16 cellular contexts compared by ENCODE assay signal in the genomic region with DNA sequence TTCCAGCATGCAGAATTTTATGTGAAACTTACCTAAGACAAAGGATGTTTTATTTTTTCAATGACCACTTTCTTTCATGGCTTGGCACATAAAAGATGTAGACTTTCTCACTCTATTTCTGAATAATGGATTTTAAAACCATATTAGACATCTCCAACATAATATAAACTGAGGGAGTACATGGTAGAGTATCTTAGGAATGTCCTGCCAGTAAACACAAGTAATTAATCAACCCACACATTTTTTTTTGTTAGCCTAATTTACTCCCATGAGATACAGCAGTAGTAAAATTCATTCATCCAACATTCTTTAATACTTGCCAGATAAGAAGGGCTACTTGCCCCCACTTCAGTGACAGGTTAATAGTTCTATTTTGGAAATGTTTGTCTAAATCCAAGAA.
DNase-seq lines count a peak whose midpoint lies in the region; ATAC-seq and TF ChIP-seq lines count a peak whose summit lies in the region.
"Had no signal": no experiment of that assay in that cellular context is flagged by ENCODE, and none has a peak within 500 bp of the region (broad histone marks: within the 10 kb centered on the region; RNA-seq: fewer than 3 reads in every experiment).

No MANE protein-coding gene starts in this region.

- no peak for TF ChIP-seq POLR2A in uterus (IDR thresholded peaks at IDR 0.05)

- H3K4me3 ChIP-seq in SK-N-SH (ENCODE audit: low read depth in 2 of 2, low read length in 1 of 2) (no peak overlapping the region), uterus (no peak overlapping the region)

- no peak for TF ChIP-seq EP300 in SK-N-SH (IDR thresholded peaks at IDR 0.05; ENCODE audit: borderline replicate concordance in 1 of 2, low read depth in 1 of 2, low read length in 1 of 2)

- no peak overlapping the region for H3K4me2 ChIP-seq in SK-N-SH

- TF ChIP-seq CTCF in SK-N-SH (IDR thresholded peaks at IDR 0.05) (no peak), uterus (IDR thresholded peaks at IDR 0.05) (no peak)

- DNase-seq in SK-N-SH (no peak), NCI-H226 (peak; percentile 12), cerebellar cortex (ENCODE audit: low spot score) (peak; percentile 6), uterus (no peak), hippocampal formation (lab: John Stamatoyannopoulos, UW) (no peak), head of caudate nucleus (no peak), putamen (ENCODE audit: low spot score) (no peak)
- DNase-seq: C1 segment of cervical spinal cord; CD4-positive, alpha-beta T cell; DMS79; GDM1; HCEC 1CT; HFFc6 had no signal

- no peak overlapping the region for H3K27ac ChIP-seq in SK-N-SH (ENCODE audit: low read depth in 2 of 2, low read length in 1 of 2)
- H3K27ac ChIP-seq in uterus, result peak overlapping the region; percentile 39 to 69
- H3K27ac ChIP-seq: 22Rv1, HL-60 had no signal

- H3K79me2 ChIP-seq in SK-N-SH (ENCODE audit: insufficient read depth), result no peaks in the 10 kb centered on the region

- no peaks in the 10 kb centered on the region for H4K20me1 ChIP-seq in SK-N-SH (ENCODE audit: insufficient read depth)

- H3K4me1 ChIP-seq in SK-N-SH (ENCODE audit: control insufficient read depth in 1 of 2, insufficient read depth in 2 of 2, low read depth in 1 of 2, low read length in 1 of 2) (peaks cover 0 to 5% of the 10 kb centered on the region in 2 experiments; a peak in 1 of 4 replicates), uterus (no peaks in the 10 kb centered on the region)

- POLR2A ChIA-PET in SK-N-SH (lab: Yijun Ruan, JAX), result no interaction called here

- no peak for TF ChIP-seq RAD21 in SK-N-SH (IDR thresholded peaks at IDR 0.05; ENCODE audit: low read length)

- H3K9me2 ChIP-seq in SK-N-SH, result 0 out of 2 replicates have a peak, but pooled peaks cover 3% of the 10 kb centered on the region

- H3K9ac ChIP-seq in SK-N-SH, result no peak overlapping the region

- no peak overlapping the region for H2AFZ ChIP-seq in SK-N-SH (ENCODE audit: low read depth)

- peaks cover 8% of the 10 kb centered on the region for H3F3A ChIP-seq in SK-N-SH (replicated peaks; ENCODE audit: insufficient read depth)

- intact Hi-C loops in uterus (cut with DNase I; ENCODE audit: low total_unique reads), result no loop called here
- intact Hi-C loops in head of caudate nucleus (cut with DNase I), result no loop called here

- H3K9me3 ChIP-seq in SK-N-SH (no peaks in the 10 kb centered on the region), uterus (no peaks in the 10 kb centered on the region)

- no peaks in the 10 kb centered on the region for H3K27me3 ChIP-seq in SK-N-SH (ENCODE audit: insufficient read depth)
- H3K27me3 ChIP-seq in uterus, result no peaks in the 10 kb centered on the region

- H3K36me3 ChIP-seq in SK-N-SH (replicated peaks in 1 of 2; ENCODE audit: control insufficient read depth in 1 of 2, insufficient read depth in 2 of 2, low read length in 1 of 2), result no peaks in the 10 kb centered on the region
- no peaks in the 10 kb centered on the region for H3K36me3 ChIP-seq in uterus

- no peak for ATAC-seq in SK-N-SH treated with all-trans-retinoic acid at 6 μM for 48 hours

- CTCF ChIA-PET in SK-N-SH (lab: Yijun Ruan, JAX), result no interaction called here

TF ChIP-seq in SK-N-SH treated with all-trans-retinoic acid at 6 μM for 48 hours, 23 proteins besides CTCF, POLR2A, EP300 and RAD21:
- TF ChIP-seq ZNF565 (CRISPR knock-in tag; conservative IDR thresholded peaks at IDR 0.05; ENCODE audit: low read depth) (no peak), PPARA (CRISPR knock-in tag; IDR thresholded peaks at IDR 0.05; ENCODE audit: borderline replicate concordance) (no peak), ZFP3 (CRISPR knock-in tag; IDR thresholded peaks at IDR 0.05) (no peak), ISL1 (CRISPR knock-in tag; IDR thresholded peaks at IDR 0.05) (peak; percentile 46; the same call in 1 of the 2 replicates), ESRRG (CRISPR knock-in tag; IDR thresholded peaks at IDR 0.05) (no peak)
- TF ChIP-seq, protein P1, sequence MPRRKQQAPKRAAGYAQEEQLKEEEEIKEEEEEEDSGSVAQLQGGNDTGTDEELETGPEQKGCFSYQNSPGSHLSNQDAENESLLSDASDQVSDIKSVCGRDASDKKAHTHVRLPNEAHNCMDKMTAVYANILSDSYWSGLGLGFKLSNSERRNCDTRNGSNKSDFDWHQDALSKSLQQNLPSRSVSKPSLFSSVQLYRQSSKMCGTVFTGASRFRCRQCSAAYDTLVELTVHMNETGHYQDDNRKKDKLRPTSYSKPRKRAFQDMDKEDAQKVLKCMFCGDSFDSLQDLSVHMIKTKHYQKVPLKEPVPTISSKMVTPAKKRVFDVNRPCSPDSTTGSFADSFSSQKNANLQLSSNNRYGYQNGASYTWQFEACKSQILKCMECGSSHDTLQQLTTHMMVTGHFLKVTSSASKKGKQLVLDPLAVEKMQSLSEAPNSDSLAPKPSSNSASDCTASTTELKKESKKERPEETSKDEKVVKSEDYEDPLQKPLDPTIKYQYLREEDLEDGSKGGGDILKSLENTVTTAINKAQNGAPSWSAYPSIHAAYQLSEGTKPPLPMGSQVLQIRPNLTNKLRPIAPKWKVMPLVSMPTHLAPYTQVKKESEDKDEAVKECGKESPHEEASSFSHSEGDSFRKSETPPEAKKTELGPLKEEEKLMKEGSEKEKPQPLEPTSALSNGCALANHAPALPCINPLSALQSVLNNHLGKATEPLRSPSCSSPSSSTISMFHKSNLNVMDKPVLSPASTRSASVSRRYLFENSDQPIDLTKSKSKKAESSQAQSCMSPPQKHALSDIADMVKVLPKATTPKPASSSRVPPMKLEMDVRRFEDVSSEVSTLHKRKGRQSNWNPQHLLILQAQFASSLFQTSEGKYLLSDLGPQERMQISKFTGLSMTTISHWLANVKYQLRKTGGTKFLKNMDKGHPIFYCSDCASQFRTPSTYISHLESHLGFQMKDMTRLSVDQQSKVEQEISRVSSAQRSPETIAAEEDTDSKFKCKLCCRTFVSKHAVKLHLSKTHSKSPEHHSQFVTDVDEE (CRISPR knock-in tag; IDR thresholded peaks at IDR 0.05), result no peak

TF ChIP-seq in SK-N-SH, 30 proteins besides CTCF, POLR2A, EP300 and RAD21:
- TF ChIP-seq JUND (IDR thresholded peaks at IDR 0.05) (no peak), GATA2 (CRISPR knock-in tag; IDR thresholded peaks at IDR 0.05) (no peak), NRF1 (IDR thresholded peaks at IDR 0.05; ENCODE audit: low read depth, low read length) (no peak), TEAD4 (IDR thresholded peaks at IDR 0.05; ENCODE audit: borderline replicate concordance, insufficient read depth) (no peak), CHD2 (IDR thresholded peaks at IDR 0.05; ENCODE audit: low read length, partially characterized antibody) (no peak), MEF2A (IDR thresholded peaks at IDR 0.05; ENCODE audit: borderline replicate concordance, low read depth) (no peak), SIN3A (IDR thresholded peaks at IDR 0.05; ENCODE audit: borderline replicate concordance, low read depth, low read length) (no peak), YY1 (IDR thresholded peaks at IDR 0.05; ENCODE audit: low read depth) (no peak), FOXM1 (IDR thresholded peaks at IDR 0.05; ENCODE audit: low read depth) (no peak)
- TF ChIP-seq, protein P2, sequence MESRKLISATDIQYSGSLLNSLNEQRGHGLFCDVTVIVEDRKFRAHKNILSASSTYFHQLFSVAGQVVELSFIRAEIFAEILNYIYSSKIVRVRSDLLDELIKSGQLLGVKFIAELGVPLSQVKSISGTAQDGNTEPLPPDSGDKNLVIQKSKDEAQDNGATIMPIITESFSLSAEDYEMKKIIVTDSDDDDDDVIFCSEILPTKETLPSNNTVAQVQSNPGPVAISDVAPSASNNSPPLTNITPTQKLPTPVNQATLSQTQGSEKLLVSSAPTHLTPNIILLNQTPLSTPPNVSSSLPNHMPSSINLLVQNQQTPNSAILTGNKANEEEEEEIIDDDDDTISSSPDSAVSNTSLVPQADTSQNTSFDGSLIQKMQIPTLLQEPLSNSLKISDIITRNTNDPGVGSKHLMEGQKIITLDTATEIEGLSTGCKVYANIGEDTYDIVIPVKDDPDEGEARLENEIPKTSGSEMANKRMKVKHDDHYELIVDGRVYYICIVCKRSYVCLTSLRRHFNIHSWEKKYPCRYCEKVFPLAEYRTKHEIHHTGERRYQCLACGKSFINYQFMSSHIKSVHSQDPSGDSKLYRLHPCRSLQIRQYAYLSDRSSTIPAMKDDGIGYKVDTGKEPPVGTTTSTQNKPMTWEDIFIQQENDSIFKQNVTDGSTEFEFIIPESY (IDR thresholded peaks at IDR 0.05; ENCODE audit: borderline replicate concordance, low read depth), result no peak

Comparison
In these comparisons a context has a peak if more than half of its experiments do, and no peak if none do; other contexts are left out.
1. DNase-seq: peak in NCI-H226 (single experiment) and cerebellar cortex (single experiment); none in SK-N-SH (single experiment), uterus (0 of 2), hippocampal formation (0 of 2), head of caudate nucleus (0 of 42) and putamen (single experiment).
2. H3K27ac ChIP-seq: peak in uterus (2 of 2); none in SK-N-SH (0 of 2).